ENCODE assay signal across 25 cellular contexts in genomic region chr13:90395846-90396245, GRCh38.
DNase-seq lines count a peak whose midpoint lies in the region; ATAC-seq, FAIRE-seq and TF ChIP-seq lines count a peak whose summit lies in the region.
"Had no signal": no experiment of that assay in that cellular context is flagged by ENCODE, and none has a peak within 500 bp of the region (broad histone marks: within the 10 kb centered on the region; RNA-seq: fewer than 3 reads in every experiment).

No MANE protein-coding gene starts in this region.

- H3K27ac Mint-ChIP-seq in GM23338 (no peak overlapping the region), WTC11 (peak overlapping the region; percentile 73; the same call in 1 of the 2 replicates), immature natural killer cell (no peak overlapping the region)
- H3K27ac Mint-ChIP-seq: CD4-positive, CD25-positive, alpha-beta regulatory T cell; CD8-positive, alpha-beta memory T cell; IgD-negative memory B cell had no signal

- CTCF ChIA-PET in WTC11 (lab: Charles Lee): no interaction called here

- H3K4me2 ChIP-seq in GM23338 (no peak overlapping the region), mesendoderm (ENCODE audit: low read length) (no peak overlapping the region)

- H3K4ac ChIP-seq in mesendoderm (ENCODE audit: low read depth, low read length): no peak overlapping the region

- H3K27me3 ChIP-seq in GM23338 (ENCODE audit: insufficient read depth) (no peaks in the 10 kb centered on the region), HUES64 (ENCODE audit: insufficient read depth, low read length) (no peaks in the 10 kb centered on the region), mesendoderm (ENCODE audit: insufficient read depth, low read length, poor library complexity) (no peaks in the 10 kb centered on the region)
- H3K27me3 ChIP-seq: BE2C had no signal

- H3K4me1 Mint-ChIP-seq in GM23338: peaks cover 21% of the 10 kb centered on the region
- H3K4me1 Mint-ChIP-seq in WTC11: peaks cover 24% of the 10 kb centered on the region
- H3K4me1 Mint-ChIP-seq in immature natural killer cell: no peaks in the 10 kb centered on the region
- H3K4me1 Mint-ChIP-seq: CD4-positive, CD25-positive, alpha-beta regulatory T cell; CD8-positive, alpha-beta memory T cell had no signal

- peak overlapping the region; percentile 39; the same call in 1 of the 2 replicates for H2AFZ ChIP-seq in GM23338

- no peak overlapping the region for H3K18ac ChIP-seq in mesendoderm (ENCODE audit: low read length)

- H3K4me3 Mint-ChIP-seq in GM23338: no peak overlapping the region
- no peak overlapping the region for H3K4me3 Mint-ChIP-seq in WTC11
- no peak overlapping the region for H3K4me3 Mint-ChIP-seq in immature natural killer cell
- H3K4me3 Mint-ChIP-seq: CD4-positive, CD25-positive, alpha-beta regulatory T cell; CD8-positive, alpha-beta memory T cell; IgD-negative memory B cell had no signal

- no peak overlapping the region for H3K9ac ChIP-seq in HUES64 (ENCODE audit: low read depth, low read length)
- no peak overlapping the region for H3K9ac ChIP-seq in mesendoderm (ENCODE audit: low read length)

- H4K20me1 ChIP-seq in GM23338 (replicated peaks; ENCODE audit: insufficient read depth): no peaks in the 10 kb centered on the region

- H3K23ac ChIP-seq in mesendoderm (ENCODE audit: low read length): no peak overlapping the region

- TF ChIP-seq CTCF in GM23338 (conservative IDR thresholded peaks at IDR 0.05; ENCODE audit: low read depth in 2 of 2) (no peak), WTC11 (IDR thresholded peaks at IDR 0.05) (no peak)

- H2BK120ac ChIP-seq in mesendoderm (ENCODE audit: low read depth, low read length): no peak overlapping the region

- H3K36me3 ChIP-seq in GM23338 (ENCODE audit: insufficient read depth): no peaks in the 10 kb centered on the region
- H3K36me3 ChIP-seq in HUES64 (ENCODE audit: insufficient read depth, low read length): no peaks in the 10 kb centered on the region
- no peaks in the 10 kb centered on the region for H3K36me3 ChIP-seq in mesendoderm (ENCODE audit: control insufficient read depth, insufficient read depth, low read length)
- H3K36me3 ChIP-seq: BE2C had no signal

- H3K9me3 Mint-ChIP-seq in GM23338 (no peaks in the 10 kb centered on the region; the same call in 2 of the 3 replicates), WTC11 (peaks cover 25% of the 10 kb centered on the region), immature natural killer cell (peaks cover 4 to 45% (median 19%) of the 10 kb centered on the region in 6 donors)

- no peaks in the 10 kb centered on the region for H3F3A ChIP-seq in GM23338 (replicated peaks; ENCODE audit: low read depth)

- POLR2A ChIA-PET in WTC11 (lab: Charles Lee): no interaction called here

- no peak overlapping the region for H3K27ac ChIP-seq in GM23338 (ENCODE audit: low read depth)
- H3K27ac ChIP-seq in HUES64 (ENCODE audit: low read depth, low read length): peak overlapping the region; percentile 28; the same call in 1 of the 2 replicates
- peak overlapping the region; percentile 83 for H3K27ac ChIP-seq in mesendoderm (ENCODE audit: low read depth, low read length)
- H3K27ac ChIP-seq: HL-60 had no signal

- H3K36me3 Mint-ChIP-seq in GM23338 (ENCODE audit: low read depth) (peaks cover 6% of the 10 kb centered on the region; the same call in 2 of the 3 replicates), WTC11 (peaks cover 25% of the 10 kb centered on the region), immature natural killer cell (peaks cover 0 to 4% (median 0%) of the 10 kb centered on the region in 3 donors)
- H3K36me3 Mint-ChIP-seq: CD4-positive, CD25-positive, alpha-beta regulatory T cell; CD8-positive, alpha-beta memory T cell; IgD-negative memory B cell had no signal

- no peaks in the 10 kb centered on the region for H3K79me1 ChIP-seq in mesendoderm (ENCODE audit: low read length)

- H2BK15ac ChIP-seq in mesendoderm (replicated peaks; ENCODE audit: low read depth): no peak overlapping the region

- peak overlapping the region; percentile 49 for H4K5ac ChIP-seq in mesendoderm (ENCODE audit: low read length)

- FAIRE-seq in GM12891 (lab: Jason Lieb, UNC): no peak
- FAIRE-seq: A204.1, HepG2 had no signal

- H3K9me3 ChIP-seq in HUES64 (ENCODE audit: insufficient read depth, low read depth, low read length): no peaks in the 10 kb centered on the region
- H3K9me3 ChIP-seq: BE2C had no signal

- ATAC-seq in GM23338: no peak
- ATAC-seq in WTC11: no peak
- ATAC-seq: HepG2 had no signal

- no peak overlapping the region for H3K56ac ChIP-seq in mesendoderm (ENCODE audit: low read length)

- peaks cover 13% of the 10 kb centered on the region for H3K4me1 ChIP-seq in GM23338 (ENCODE audit: insufficient read depth)
- H3K4me1 ChIP-seq in HUES64 (ENCODE audit: insufficient read depth, low read length): peaks cover 9% of the 10 kb centered on the region
- peaks cover 5% of the 10 kb centered on the region for H3K4me1 ChIP-seq in mesendoderm (ENCODE audit: control insufficient read depth, low read depth, low read length)
- H3K4me1 ChIP-seq: BE2C had no signal

- 0 out of 2 replicates have a peak, but pooled peaks cover 8% of the 10 kb centered on the region for H3K9me2 ChIP-seq in GM23338 (ENCODE audit: insufficient read depth)

- TF ChIP-seq POLR2A in GM12891 (IDR thresholded peaks at IDR 0.05; ENCODE audit: low read depth, low read length): no peak

- DNase-seq in GM23338 (ENCODE audit: low spot score) (no peak), WTC11 (ENCODE audit: low spot score) (no peak), mesendoderm (no peak), immature natural killer cell (no peak), MV-4-11 (lab: John Stamatoyannopoulos, UW) (no peak), GM12891 (ENCODE audit: insufficient read length, low spot score) (no peak)
- DNase-seq: ACHN; BE2C; C1 segment of cervical spinal cord; CD4-positive, CD25-positive, alpha-beta regulatory T cell; CD8-positive, alpha-beta memory T cell; COR-L47; DMS 273 treated with DMSO at 0.1 percent for 48 hours; DMS53; DND-41; EL; GDM1; GOT3; H7; KG1 had no signal

- H3K79me2 ChIP-seq in GM23338 (replicated peaks; ENCODE audit: insufficient read depth): no peaks in the 10 kb centered on the region
- H3K79me2 ChIP-seq in mesendoderm (ENCODE audit: control insufficient read depth, insufficient read depth, low read length): no peaks in the 10 kb centered on the region

- H3K4me3 ChIP-seq in GM23338 (no peak overlapping the region), HUES64 (ENCODE audit: low read length) (no peak overlapping the region), mesendoderm (ENCODE audit: low read length) (no peak overlapping the region)

- 87% methylated on average over 3 of the region's 3 CpGs for WGBS in HUES64
- WGBS in mesendoderm (ENCODE audit: extremely low coverage, insufficient coverage, low lambda C conversion rate): no CpG with 5 or more reads among the region's 3 CpGs

- no peak overlapping the region for H4K8ac ChIP-seq in mesendoderm (ENCODE audit: low read depth, low read length)

- H3K27me3 Mint-ChIP-seq in GM23338 (ENCODE audit: insufficient read depth, low read depth, poor library complexity): peaks cover 6% of the 10 kb centered on the region
- H3K27me3 Mint-ChIP-seq in WTC11 (ENCODE audit: low read depth): no peaks in the 10 kb centered on the region
- H3K27me3 Mint-ChIP-seq in immature natural killer cell (ENCODE audit: low read depth in 3 of 3): no peaks in the 10 kb centered on the region
- H3K27me3 Mint-ChIP-seq: CD4-positive, CD25-positive, alpha-beta regulatory T cell; IgD-negative memory B cell had no signal

- no peak overlapping the region for H2AK5ac ChIP-seq in mesendoderm (ENCODE audit: low read length)

- H2BK5ac ChIP-seq in mesendoderm (ENCODE audit: low read length): no peak overlapping the region

TF ChIP-seq in GM23338, 12 proteins besides CTCF, POLR2A, EP300 and RAD21:
- TF ChIP-seq POLR2AphosphoS5 (IDR thresholded peaks at IDR 0.05; ENCODE audit: low read depth): no peak

TF ChIP-seq in WTC11, 78 proteins besides CTCF, POLR2A, EP300 and RAD21:
- TF ChIP-seq MLX (CRISPR knock-in tag; IDR thresholded peaks at IDR 0.05) (no peak), SOX15 (CRISPR knock-in tag; IDR thresholded peaks at IDR 0.05) (no peak), IRF2 (CRISPR knock-in tag; IDR thresholded peaks at IDR 0.05; ENCODE audit: borderline replicate concordance, low read depth) (no peak)
TF ChIP-seq in WTC11: peak in this region for 0.

TF ChIP-seq in GM12891, 5 proteins besides CTCF, POLR2A, EP300 and RAD21:
- TF ChIP-seq POLR2AphosphoS5 (IDR thresholded peaks at IDR 0.05; ENCODE audit: low read depth, low read length) (no peak), POU2F2 (IDR thresholded peaks at IDR 0.05; ENCODE audit: low read depth, low read length) (no peak)
